Comparison of ENCODE assay signal across 26 cellular contexts in genomic region chr1:184354719-184355118, GRCh38. TPM values are rescaled to one million over a fixed set of nuclear protein-coding genes. Genes with fewer than 3 reads are reported as not detected.
DNase-seq lines count a peak whose midpoint lies in the region; ATAC-seq, FAIRE-seq and TF ChIP-seq lines count a peak whose summit lies in the region.
"Had no signal": no experiment of that assay in that cellular context is flagged by ENCODE, and none has a peak within 500 bp of the region (broad histone marks: within the 10 kb centered on the region; RNA-seq: fewer than 3 reads in every experiment).

No MANE protein-coding gene starts in this region.

- no peaks in the 10 kb centered on the region for H3K36me3 ChIP-seq in K562 (ENCODE audit: control insufficient read depth, insufficient read depth, low read length)
- no peaks in the 10 kb centered on the region for H3K36me3 ChIP-seq in mesendoderm (ENCODE audit: control insufficient read depth, insufficient read depth, low read length)
- H3K36me3 ChIP-seq: BE2C, BLaER1 had no signal

- CTCF ChIA-PET in K562 (lab: Yijun Ruan, JAX; ENCODE audit: low intra/inter-chr PET ratio) = no interaction called here

- H3K9me1 ChIP-seq in K562 (ENCODE audit: control insufficient read depth, insufficient read depth, low read length) = no peaks in the 10 kb centered on the region

- H3K4me2 ChIP-seq in K562 (ENCODE audit: insufficient read depth, low read length) (no peak overlapping the region), mesendoderm (ENCODE audit: low read length) (no peak overlapping the region)
- H3K4me2 ChIP-seq: BLaER1 had no signal

- no peaks in the 10 kb centered on the region; a peak in 1 of 5 replicates for H3K27me3 ChIP-seq in K562 (ENCODE audit: control insufficient read depth in 2 of 2, insufficient read depth in 2 of 2, low read length in 2 of 2)
- no peaks in the 10 kb centered on the region for H3K27me3 ChIP-seq in mesendoderm (ENCODE audit: insufficient read depth, low read length, poor library complexity)
- H3K27me3 ChIP-seq: BE2C, BLaER1 had no signal

- TF ChIP-seq POLR2A in K562 (conservative IDR thresholded peaks at IDR 0.05) = no peak

- no peak for DNase-seq in K562 (ENCODE audit: extremely low read depth in 1 of 4, low spot score in 3 of 4)
- DNase-seq in mesendoderm = no peak
- DNase-seq in SHP77 (lab: John Stamatoyannopoulos, UW) = no peak
- DNase-seq in NCI-H2029 treated with DMSO at 0.1 percent for 48 hours (lab: John Stamatoyannopoulos, UW) = no peak
- DNase-seq: 8988T; ACHN; BE2C; C1 segment of cervical spinal cord; CD4-positive, alpha-beta memory T cell; CD4-positive, CD25-positive, alpha-beta regulatory T cell; CD8-positive, alpha-beta memory T cell; COR-L47; DMS 273 treated with DMSO at 0.1 percent for 48 hours; DMS153; DMS53; DMS79; DND-41; EL; GDM1 had no signal

- H3K18ac ChIP-seq in mesendoderm (ENCODE audit: low read length) = no peak overlapping the region

- H3K79me2 ChIP-seq in K562 (ENCODE audit: control insufficient read depth, insufficient read depth, low read length) = no peaks in the 10 kb centered on the region
- H3K79me2 ChIP-seq in mesendoderm (ENCODE audit: control insufficient read depth, insufficient read depth, low read length) = no peaks in the 10 kb centered on the region

- no peak overlapping the region for H3K56ac ChIP-seq in mesendoderm (ENCODE audit: low read length)

- H3K9ac ChIP-seq in K562 (ENCODE audit: insufficient read depth in 1 of 2, low read depth in 2 of 2, low read length in 2 of 2) (no peak overlapping the region), mesendoderm (ENCODE audit: low read length) (no peak overlapping the region)
- H3K9ac ChIP-seq: BLaER1 had no signal

- H3K4me3 ChIP-seq in K562 = no peak overlapping the region
- no peak overlapping the region for H3K4me3 ChIP-seq in mesendoderm (ENCODE audit: low read length)
- H3K4me3 ChIP-seq: BLaER1, GM12878 had no signal

- H3K9me3 ChIP-seq in K562 (replicated peaks; ENCODE audit: control insufficient read depth, insufficient read depth, low read depth, low read length) = no peaks in the 10 kb centered on the region
- H3K9me3 ChIP-seq: BE2C, BLaER1 had no signal

- H3K4me1 ChIP-seq in K562 (replicated peaks in 1 of 2; ENCODE audit: control insufficient read depth in 2 of 2, insufficient read depth in 2 of 2, low read length in 2 of 2) = no peaks in the 10 kb centered on the region
- H3K4me1 ChIP-seq in mesendoderm (ENCODE audit: control insufficient read depth, low read depth, low read length) = no peaks in the 10 kb centered on the region
- H3K4me1 ChIP-seq: BE2C, BLaER1 had no signal

- no peak overlapping the region for H3K4ac ChIP-seq in mesendoderm (ENCODE audit: low read depth, low read length)

- no peak for TF ChIP-seq RAD21 in K562 (CRISPR knock-in tag; conservative IDR thresholded peaks at IDR 0.05 in 1 of 2, IDR thresholded peaks at IDR 0.05 in 1 of 2)

- no peak overlapping the region for H2BK120ac ChIP-seq in mesendoderm (ENCODE audit: low read depth, low read length)

- no peak overlapping the region for H2BK5ac ChIP-seq in mesendoderm (ENCODE audit: low read length)

- no peak overlapping the region for H2AK5ac ChIP-seq in mesendoderm (ENCODE audit: low read length)

- no peak for FAIRE-seq in K562 (lab: Jason Lieb, UNC)
- FAIRE-seq: A204.1, GM12878, GM12892, GM18507 had no signal

- no TSS peak for BruUV-seq in K562 (replicated peaks; lab: Mats Ljungman, UMichigan)

- intact Hi-C loops in K562 (cut with micrococcal nuclease) = no loop called here

- no peak overlapping the region for H4K5ac ChIP-seq in mesendoderm (ENCODE audit: low read length)

- POLR2A ChIA-PET in K562 (lab: Yijun Ruan, JAX) = no interaction called here

- TF ChIP-seq CTCF in K562 (IDR thresholded peaks at IDR 0.05 in 2 of 3, conservative IDR thresholded peaks at IDR 0.05 in 1 of 3; ENCODE audit: insufficient read depth in 2 of 3, low read depth in 1 of 3, low read length in 3 of 3) = no peak

- H4K8ac ChIP-seq in mesendoderm (ENCODE audit: low read depth, low read length) = no peak overlapping the region

- no peak overlapping the region for H3K23ac ChIP-seq in mesendoderm (ENCODE audit: low read length)

- H3K79me1 ChIP-seq in mesendoderm (ENCODE audit: low read length) = no peaks in the 10 kb centered on the region

- no peak overlapping the region for H2AFZ ChIP-seq in K562 (ENCODE audit: low read depth, low read length)

- no peak for TF ChIP-seq EP300 in K562 (IDR thresholded peaks at IDR 0.05; ENCODE audit: low read length)

- H4K20me1 ChIP-seq in K562 (replicated peaks; ENCODE audit: control insufficient read depth, insufficient read depth, low read length) = no peaks in the 10 kb centered on the region
- H4K20me1 ChIP-seq: BLaER1 had no signal

- ATAC-seq in K562 = no peak
- no peak for ATAC-seq in HG02798 (IDR thresholded peaks at IDR 0.05; ENCODE audit: poor library complexity, unreplicated experiment)
- ATAC-seq: GM12878 had no signal

- H2BK15ac ChIP-seq in mesendoderm (replicated peaks; ENCODE audit: low read depth) = peak overlapping the region; percentile 57

- WGBS in K562 (ENCODE audit: insufficient coverage, low coverage, missing lambda C conversion rate) = 0% methylated on average over 2 of the region's 2 CpGs
- WGBS in mesendoderm (ENCODE audit: extremely low coverage, insufficient coverage, low lambda C conversion rate) = no CpG with 5 or more reads among the region's 2 CpGs

- H3K27ac ChIP-seq in K562 (ENCODE audit: extremely low read depth, low read depth, low read length) (no peak overlapping the region), mesendoderm (ENCODE audit: low read depth, low read length) (no peak overlapping the region)
- H3K27ac ChIP-seq: BLaER1 had no signal

- in situ Hi-C loops in K562 (cut with MboI) = no loop called here

TF ChIP-seq in K562, 482 proteins besides CTCF, POLR2A, EP300 and RAD21:
- TF ChIP-seq, protein P1, sequence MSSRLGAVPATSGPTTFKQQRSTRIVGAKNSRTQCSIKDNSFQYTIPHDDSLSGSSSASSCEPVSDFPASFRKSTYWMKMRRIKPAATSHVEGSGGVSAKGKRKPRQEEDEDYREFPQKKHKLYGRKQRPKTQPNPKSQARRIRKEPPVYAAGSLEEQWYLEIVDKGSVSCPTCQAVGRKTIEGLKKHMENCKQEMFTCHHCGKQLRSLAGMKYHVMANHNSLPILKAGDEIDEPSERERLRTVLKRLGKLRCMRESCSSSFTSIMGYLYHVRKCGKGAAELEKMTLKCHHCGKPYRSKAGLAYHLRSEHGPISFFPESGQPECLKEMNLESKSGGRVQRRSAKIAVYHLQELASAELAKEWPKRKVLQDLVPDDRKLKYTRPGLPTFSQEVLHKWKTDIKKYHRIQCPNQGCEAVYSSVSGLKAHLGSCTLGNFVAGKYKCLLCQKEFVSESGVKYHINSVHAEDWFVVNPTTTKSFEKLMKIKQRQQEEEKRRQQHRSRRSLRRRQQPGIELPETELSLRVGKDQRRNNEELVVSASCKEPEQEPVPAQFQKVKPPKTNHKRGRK (tag; IDR thresholded peaks at IDR 0.05) = 0 out of 2 replicates have a peak, but pooled peaks have one; percentile 10
- no peak for TF ChIP-seq ZNF274 (IDR thresholded peaks at IDR 0.05; ENCODE audit: borderline replicate concordance, low read depth, low read length)

RNA-seq across cellular contexts. Expression of gene C1orf21, which starts 32.1 kb away (rescaled TPM):
- not detected in 2 replicates for total RNA-seq in K562 (2011; cell fraction: chromatin; rRNA removed; ENCODE audit: low replicate concordance)
- total RNA-seq in K562 (2011; cell fraction: nucleolus; rRNA removed) = not detected in 2 replicates
- not detected in 2 replicates for total RNA-seq in K562 (2011; cell fraction: nucleoplasm; rRNA removed)
- total RNA-seq in K562 (2014; rRNA removed) (under 0.01 and 0.04 TPM in 2 replicates), K562 (2014; rRNA removed; fragmentation: Illumina TruSeq; extraction: Trizol) (0.04 and 0.06 TPM in 2 replicates), K562 (2015; rRNA removed; fragmentation: Illumina TruSeq; extraction: Trizol) (0.07 and 0.11 TPM in 2 replicates), K562 (2021) (0.07 and 0.25 TPM in 2 replicates)
- polyA plus RNA-seq in K562 (2011; rRNA removed) (0.04 and 0.31 TPM in 2 replicates), K562 (2014; fragmentation: Illumina TruSeq; extraction: Trizol) (0.28 TPM in 1 of 2 replicates, not detected in the other), K562 (2014; fragmentation: Nextera tagmentation; extraction: Ambion mirVana) (under 1 TPM; 0.14 to 0.15 TPM), K562 (2014; rRNA removed) (0.01 TPM in 1 of 2 replicates, not detected in the other)
- polyA plus RNA-seq in K562 (2011; cell fraction: cytosol; rRNA removed) = 0.04 and 0.09 TPM in 2 replicates
- 0.03 and 0.07 TPM in 2 replicates for polyA plus RNA-seq in K562 (2011; cell fraction: nucleus; rRNA removed)
- 0.30 and 0.84 TPM in 2 replicates for polyA plus RNA-seq in K562 (2012)
- 0.18 TPM in 1 of 2 replicates, not detected in the other for polyA minus RNA-seq in K562 (2011; rRNA and poly(A)+ RNA removed)
- polyA minus RNA-seq in K562 (2011; cell fraction: cytosol; rRNA and poly(A)+ RNA removed) = not detected in 2 replicates
- polyA minus RNA-seq in K562 (2011; cell fraction: nucleus; rRNA and poly(A)+ RNA removed) = not detected in 2 replicates
- polyA plus RNA-seq in mesendoderm (2013, experiment 1 of 2) = 7.9 TPM
- polyA plus RNA-seq in mesendoderm (2013, experiment 2 of 2) = 8.9 TPM
- total RNA-seq: G401 had no signal
